ENCODE assay signal across 36 cellular contexts in the genomic region with DNA sequence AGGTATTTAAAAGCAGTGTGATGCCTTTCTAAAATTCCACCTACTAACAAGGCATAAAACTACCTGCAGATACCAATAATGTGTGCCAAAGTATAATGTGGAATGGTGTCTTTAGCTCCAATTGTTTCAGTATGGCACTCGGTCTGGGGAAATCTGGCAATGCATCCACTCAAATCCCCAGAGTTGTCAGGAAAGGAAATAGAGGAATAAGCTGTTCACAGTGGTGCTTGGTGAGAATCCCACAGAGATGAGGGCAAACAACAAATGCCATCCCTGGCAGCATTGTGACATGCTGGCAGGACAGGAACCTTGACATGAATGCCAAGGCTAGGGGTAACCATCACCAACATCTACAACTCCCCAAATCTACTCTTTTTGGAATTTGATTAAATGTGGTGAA.
"Had no signal": no experiment of that assay in that cellular context is flagged by ENCODE, and none has a peak within 500 bp of the region (broad histone marks: within the 10 kb centered on the region; RNA-seq: fewer than 3 reads in every experiment).

No MANE protein-coding gene starts in this region.

- DNase-seq: activated B cell treated with CpG ODN at 0.5 μM for 24 hours; activated CD4-positive, alpha-beta memory T cell treated with anti-CD3 and anti-CD28 coated beads, Interleukin-2, amount 10 ng/mL, durations not matched to agents 7 days and 5 days; activated CD4-positive, alpha-beta T cell treated with anti-CD3 and anti-CD28 coated beads for 4 hours; activated CD4-positive, alpha-beta T cell treated with anti-CD3 and anti-CD28 coated beads, Interleukin-2, amount 10 ng/mL, durations not matched to agents 24 days and 14 days; activated CD4-positive, alpha-beta T cell treated with anti-CD3 and anti-CD28 coated beads, Interleukin-2, amount 50 U/mL, for 1 hour; activated CD4-positive, alpha-beta T cell treated with anti-CD3 and anti-CD28 coated beads, Interleukin-2, amount 50 U/mL, for 4 hours; activated CD4-positive, CD25-positive, alpha-beta regulatory T cell treated with anti-CD3 and anti-CD28 coated beads, Interleukin-2, amount 50 U/mL, for 72 hours; activated CD8-positive, alpha-beta memory T cell treated with anti-CD3 and anti-CD28 coated beads for 24 hours; activated CD8-positive, alpha-beta memory T cell treated with anti-CD3 and anti-CD28 coated beads, Interleukin-2, amount 10 ng/mL, durations not matched to agents 7 days and 5 days; activated CD8-positive, alpha-beta memory T cell treated with anti-CD3 and anti-CD28 coated beads, Interleukin-2, amount 50 U/mL, for 48 hours; activated CD8-positive, alpha-beta T cell treated with anti-CD3 and anti-CD28 coated beads, Interleukin-2, amount 10 ng/mL, durations not matched to agents 7 days and 5 days; activated effector memory CD4-positive, alpha-beta T cell treated with Interleukin-2 at 50 U/mL for 16 hours; activated gamma-delta T cell; activated naive CD4-positive, alpha-beta T cell treated with anti-CD3 and anti-CD28 coated beads, Interleukin-2, amount 10 ng/mL, durations not matched to agents 7 days and 5 days; activated naive CD4-positive, alpha-beta T cell treated with Interleukin-2 at 50 U/mL for 16 hours; activated naive CD8-positive, alpha-beta T cell treated with anti-CD3 and anti-CD28 coated beads, Interleukin-2, amount 10 ng/mL, durations not matched to agents 7 days and 5 days; activated naive CD8-positive, alpha-beta T cell treated with anti-CD3 and anti-CD28 coated beads, Interleukin-2, amount 50 U/mL, for 24 hours; activated T-cell treated with anti-CD3 and anti-CD28 coated beads, Interleukin-2, amount 50 U/mL, for 24 hours; activated T-cell treated with anti-CD3 and anti-CD28 coated beads, Interleukin-2, amount 50 U/mL, for 48 hours; amygdala; anterior cingulate cortex; T-helper 1 cell; T-helper 2 cell; T-helper 9 cell had no signal

- H3K4me1 Mint-ChIP-seq: activated B cell treated with CpG ODN at 0.5 μM for 24 hours; activated CD4-positive, alpha-beta memory T cell treated with anti-CD3 and anti-CD28 coated beads, Interleukin-2, amount 10 ng/mL, durations not matched to agents 7 days and 5 days; activated CD4-positive, alpha-beta T cell treated with anti-CD3 and anti-CD28 coated beads, Interleukin-2, amount 10 ng/mL, durations not matched to agents 24 days and 14 days; activated CD8-positive, alpha-beta memory T cell treated with anti-CD3 and anti-CD28 coated beads, Interleukin-2, amount 10 ng/mL, durations not matched to agents 7 days and 5 days; activated naive CD4-positive, alpha-beta T cell treated with anti-CD3 and anti-CD28 coated beads, Interleukin-2, amount 10 ng/mL, durations not matched to agents 7 days and 5 days; activated naive CD4-positive, alpha-beta T cell treated with anti-CD3 and anti-CD28 coated beads, Interleukin-2, amount 50 U/mL, for 24 hours; activated naive CD8-positive, alpha-beta T cell treated with anti-CD3 and anti-CD28 coated beads, Interleukin-2, amount 10 ng/mL, durations not matched to agents 7 days and 5 days; activated naive CD8-positive, alpha-beta T cell treated with anti-CD3 and anti-CD28 coated beads, Interleukin-2, amount 50 U/mL, for 24 hours; central memory CD8-positive, alpha-beta T cell had no signal

- H3K27me3 ChIP-seq: ascending aorta, cardiac muscle cell had no signal

- H3K27me3 Mint-ChIP-seq: activated B cell treated with CpG ODN at 0.5 μM for 24 hours; activated CD4-positive, alpha-beta memory T cell treated with anti-CD3 and anti-CD28 coated beads, Interleukin-2, amount 10 ng/mL, durations not matched to agents 7 days and 5 days; activated naive CD4-positive, alpha-beta T cell treated with anti-CD3 and anti-CD28 coated beads, Interleukin-2, amount 10 ng/mL, durations not matched to agents 7 days and 5 days; activated naive CD4-positive, alpha-beta T cell treated with anti-CD3 and anti-CD28 coated beads, Interleukin-2, amount 50 U/mL, for 24 hours; activated naive CD8-positive, alpha-beta T cell treated with anti-CD3 and anti-CD28 coated beads, Interleukin-2, amount 50 U/mL, for 24 hours; central memory CD8-positive, alpha-beta T cell had no signal

- H3K4me3 ChIP-seq: ascending aorta, cardiac muscle cell had no signal

- H3K27ac Mint-ChIP-seq: activated B cell treated with CpG ODN at 0.5 μM for 24 hours; activated CD4-positive, alpha-beta memory T cell treated with anti-CD3 and anti-CD28 coated beads, Interleukin-2, amount 10 ng/mL, durations not matched to agents 7 days and 5 days; activated CD4-positive, alpha-beta T cell treated with anti-CD3 and anti-CD28 coated beads, Interleukin-2, amount 10 ng/mL, durations not matched to agents 24 days and 14 days; activated CD8-positive, alpha-beta memory T cell treated with anti-CD3 and anti-CD28 coated beads, Interleukin-2, amount 10 ng/mL, durations not matched to agents 7 days and 5 days; activated CD8-positive, alpha-beta T cell treated with anti-CD3 and anti-CD28 coated beads, Interleukin-2, amount 10 ng/mL, durations not matched to agents 7 days and 5 days; activated naive CD4-positive, alpha-beta T cell treated with anti-CD3 and anti-CD28 coated beads, Interleukin-2, amount 10 ng/mL, durations not matched to agents 7 days and 5 days; activated naive CD4-positive, alpha-beta T cell treated with anti-CD3 and anti-CD28 coated beads, Interleukin-2, amount 50 U/mL, for 24 hours; activated naive CD8-positive, alpha-beta T cell; activated naive CD8-positive, alpha-beta T cell treated with anti-CD3 and anti-CD28 coated beads, Interleukin-2, amount 10 ng/mL, durations not matched to agents 7 days and 5 days; activated naive CD8-positive, alpha-beta T cell treated with anti-CD3 and anti-CD28 coated beads, Interleukin-2, amount 50 U/mL, for 24 hours; activated T-cell treated with anti-CD3 and anti-CD28 coated beads, Interleukin-2, amount 50 U/mL, for 24 hours; activated T-helper 2 cell treated with anti-CD3 and anti-CD28 coated beads, Interferon-gamma antibody, Interleukin-2, Interleukin-4, amounts not matched to agents 10 μg/mL and 5 μg/mL and 100 μg/mL, durations not matched to agents 14 hours and 24 hours and 36 hours; T-helper 1 cell treated with Interleukin-12 subunit alpha and Interleukin-12 subunit beta and Interleukin-4 antibody, amounts not matched to agents 30 μg/mL and 1 μg/mL, for 36 hours; T-helper 2 cell treated with Interferon-gamma antibody and Interleukin-4, amounts not matched to agents 5 μg/mL and 100 μg/mL, for 36 hours had no signal

- H3K36me3 ChIP-seq: ascending aorta, cardiac muscle cell had no signal

- H3K36me3 Mint-ChIP-seq: activated CD8-positive, alpha-beta memory T cell treated with anti-CD3 and anti-CD28 coated beads, Interleukin-2, amount 10 ng/mL, durations not matched to agents 7 days and 5 days; activated naive CD4-positive, alpha-beta T cell treated with anti-CD3 and anti-CD28 coated beads, Interleukin-2, amount 10 ng/mL, durations not matched to agents 7 days and 5 days; activated naive CD4-positive, alpha-beta T cell treated with anti-CD3 and anti-CD28 coated beads, Interleukin-2, amount 50 U/mL, for 24 hours; activated naive CD8-positive, alpha-beta T cell; activated naive CD8-positive, alpha-beta T cell treated with anti-CD3 and anti-CD28 coated beads, Interleukin-2, amount 10 ng/mL, durations not matched to agents 7 days and 5 days; brain had no signal

- FAIRE-seq: bronchial epithelial cell, TTC549 had no signal

- H3K27ac ChIP-seq: ascending aorta, cardiac muscle cell, VCaP had no signal

- H3K9me3 Mint-ChIP-seq: activated B cell treated with CpG ODN at 0.5 μM for 24 hours; activated CD4-positive, alpha-beta memory T cell treated with anti-CD3 and anti-CD28 coated beads, Interleukin-2, amount 10 ng/mL, durations not matched to agents 7 days and 5 days; activated CD4-positive, alpha-beta T cell treated with anti-CD3 and anti-CD28 coated beads, Interleukin-2, amount 10 ng/mL, durations not matched to agents 24 days and 14 days; activated naive CD4-positive, alpha-beta T cell treated with anti-CD3 and anti-CD28 coated beads, Interleukin-2, amount 10 ng/mL, durations not matched to agents 7 days and 5 days; activated naive CD4-positive, alpha-beta T cell treated with anti-CD3 and anti-CD28 coated beads, Interleukin-2, amount 50 U/mL, for 24 hours; activated naive CD8-positive, alpha-beta T cell treated with anti-CD3 and anti-CD28 coated beads, Interleukin-2, amount 10 ng/mL, durations not matched to agents 7 days and 5 days; activated naive CD8-positive, alpha-beta T cell treated with anti-CD3 and anti-CD28 coated beads, Interleukin-2, amount 50 U/mL, for 24 hours; activated T-cell treated with anti-CD3 and anti-CD28 coated beads, Interleukin-2, amount 50 U/mL, for 24 hours; activated T-helper 2 cell treated with anti-CD3 and anti-CD28 coated beads, Interferon-gamma antibody, Interleukin-2, Interleukin-4, amounts not matched to agents 10 μg/mL and 5 μg/mL and 100 μg/mL, durations not matched to agents 14 hours and 24 hours and 36 hours; brain; central memory CD8-positive, alpha-beta T cell; T-helper 1 cell treated with Interleukin-12 subunit alpha and Interleukin-12 subunit beta and Interleukin-4 antibody, amounts not matched to agents 30 μg/mL and 1 μg/mL, for 36 hours; T-helper 2 cell treated with Interferon-gamma antibody and Interleukin-4, amounts not matched to agents 5 μg/mL and 100 μg/mL, for 36 hours had no signal

- H3K9me3 ChIP-seq: ascending aorta had no signal

- H3K4me3 Mint-ChIP-seq: activated B cell treated with CpG ODN at 0.5 μM for 24 hours; activated CD4-positive, alpha-beta memory T cell treated with anti-CD3 and anti-CD28 coated beads, Interleukin-2, amount 10 ng/mL, durations not matched to agents 7 days and 5 days; activated CD4-positive, alpha-beta T cell treated with anti-CD3 and anti-CD28 coated beads, Interleukin-2, amount 10 ng/mL, durations not matched to agents 24 days and 14 days; activated CD8-positive, alpha-beta memory T cell treated with anti-CD3 and anti-CD28 coated beads, Interleukin-2, amount 10 ng/mL, durations not matched to agents 7 days and 5 days; activated CD8-positive, alpha-beta T cell treated with anti-CD3 and anti-CD28 coated beads, Interleukin-2, amount 10 ng/mL, durations not matched to agents 7 days and 5 days; activated naive CD4-positive, alpha-beta T cell treated with anti-CD3 and anti-CD28 coated beads, Interleukin-2, amount 10 ng/mL, durations not matched to agents 7 days and 5 days; activated naive CD4-positive, alpha-beta T cell treated with anti-CD3 and anti-CD28 coated beads, Interleukin-2, amount 50 U/mL, for 24 hours; activated naive CD8-positive, alpha-beta T cell; activated naive CD8-positive, alpha-beta T cell treated with anti-CD3 and anti-CD28 coated beads, Interleukin-2, amount 10 ng/mL, durations not matched to agents 7 days and 5 days; activated naive CD8-positive, alpha-beta T cell treated with anti-CD3 and anti-CD28 coated beads, Interleukin-2, amount 50 U/mL, for 24 hours; activated T-cell treated with anti-CD3 and anti-CD28 coated beads, Interleukin-2, amount 50 U/mL, for 24 hours; central memory CD8-positive, alpha-beta T cell; T-helper 1 cell treated with Interleukin-12 subunit alpha and Interleukin-12 subunit beta and Interleukin-4 antibody, amounts not matched to agents 30 μg/mL and 1 μg/mL, for 36 hours; T-helper 2 cell treated with Interferon-gamma antibody and Interleukin-4, amounts not matched to agents 5 μg/mL and 100 μg/mL, for 36 hours had no signal

- ATAC-seq: activated CD8-positive, alpha-beta memory T cell treated with anti-CD3 and anti-CD28 coated beads, Interleukin-2, amount 10 ng/mL, durations not matched to agents 7 days and 5 days; activated CD8-positive, alpha-beta T cell treated with anti-CD3 and anti-CD28 coated beads, Interleukin-2, amount 10 ng/mL, durations not matched to agents 7 days and 5 days; activated naive CD8-positive, alpha-beta T cell treated with anti-CD3 and anti-CD28 coated beads, Interleukin-2, amount 50 U/mL, for 24 hours had no signal

- H3K4me1 ChIP-seq: ascending aorta had no signal
